ENCODE assay signal across 8 cellular contexts in genomic region chr14:77458249-77458950, GRCh38. TPM values are rescaled to one million over a fixed set of nuclear protein-coding genes. Genes with fewer than 3 reads are reported as not detected.
DNase-seq lines count a peak whose midpoint lies in the region; ATAC-seq and TF ChIP-seq lines count a peak whose summit lies in the region.

No MANE protein-coding gene starts in this region.

- H3K36me3 Mint-ChIP-seq in T-cell, result peaks cover 34% of the 10 kb centered on the region

- in situ Hi-C loops in T47D (cut with HindIII; ENCODE audit: low pct_unique_long_range_greater_than_20kb, low sequenced_read_pairs), result no loop called here
- in situ Hi-C loops in GM13977 (cut with MboI; ENCODE audit: low pct_unique_long_range_greater_than_20kb, low sequenced_read_pairs, unreplicated experiment), result no loop called here

- H3K27ac ChIP-seq in HL-60 (replicated peaks) (peak overlapping the region; percentile 96), layer of hippocampus (ENCODE audit: low read depth, low read length) (peak overlapping the region; percentile 100)

- peak overlapping the region; percentile 92 to 100 (median 100) for H3K4me3 Mint-ChIP-seq in T-cell

- DNase-seq in D341Med (ENCODE audit: low spot score), result peak; percentile 57
- peak in 1 of 2 experiments; percentile 19 for DNase-seq in HL-60 (ENCODE audit: low read depth in 1 of 2, low spot score in 1 of 2)
- peak in 22 of 34 experiments; percentile 2 to 27 (median 9) for DNase-seq in T-cell
- DNase-seq in T47D (ENCODE audit: low read depth in 1 of 2, low spot score in 1 of 2), result peak; percentile 34 to 36
- DNase-seq in stimulated activated CD4-positive, alpha-beta T cell treated with anti-CD3 and anti-CD28 coated beads, Interleukin-4, amount 100 ng/mL, for 24 hours, result peak; percentile 36
- DNase-seq in GM13977 (ENCODE audit: low spot score), result no peak

- peaks cover 40 to 47% (median 46%) of the 10 kb centered on the region in 3 donors for H3K4me1 Mint-ChIP-seq in T-cell

- H3K9me3 Mint-ChIP-seq in T-cell, result no peaks in the 10 kb centered on the region

- peak overlapping the region; percentile 100 for H3K27ac Mint-ChIP-seq in T-cell

- H3K27me3 ChIP-seq in HL-60 (ENCODE audit: insufficient read depth, poor library complexity, severe bottlenecking), result no peaks in the 10 kb centered on the region
- no peaks in the 10 kb centered on the region for H3K27me3 ChIP-seq in layer of hippocampus (ENCODE audit: control insufficient read depth, insufficient read depth, low read length)

- no peak for TF ChIP-seq CTCF in HL-60 (IDR thresholded peaks at IDR 0.05; ENCODE audit: insufficient read depth, low read length)
- no peak for TF ChIP-seq CTCF in GM13977 (IDR thresholded peaks at IDR 0.05; ENCODE audit: extremely low read depth, insufficient read depth, missing control alignments)

- no peaks in the 10 kb centered on the region for H3K27me3 Mint-ChIP-seq in T-cell

- H3K4me3 ChIP-seq in HL-60 (replicated peaks; ENCODE audit: insufficient read depth, low read length), result peak overlapping the region; percentile 90

- CTCF ChIA-PET in T-cell (lab: Charles Lee), result interaction anchor here (0.6 to 1.3 kb wide), 5 partner anchors 11 to 360 kb away, joined by 3 to 8 read pairs (median 3); no protein-coding TSS in a partner anchor

- ATAC-seq in GM21360 (IDR thresholded peaks at IDR 0.05; ENCODE audit: unreplicated experiment), result peak; percentile 11
- ATAC-seq in T-cell (replicated peaks in 1 of 4), result no peak

- POLR2A ChIA-PET in T-cell (lab: Charles Lee), result interaction anchor here in 1 of 2 donors (0.6 to 1.9 kb wide), 4 partner anchors 81 to 294 kb away, joined by 3 to 9 read pairs (median 4); partner anchors contain the start of genes GSTZ1, SAMD15 and TMED8

RNA-seq across cellular contexts. Expression of gene AHSA1, which starts 0.5 kb away (rescaled TPM):
- total RNA-seq in T-cell, result 100 to 1,000 TPM in 1 of 5 donors, 10 to 100 TPM in 4; 59.8 to 101 (median 88.4) TPM

RNA-seq across cellular contexts. Expression of gene VIPAS39, which starts 1.0 kb away (rescaled TPM):
- 10 to 100 TPM; 15.6 to 24.1 (median 18.2) TPM for total RNA-seq in T-cell

RNA-seq across cellular contexts. Expression of gene NOXRED1, which starts 35.1 kb away (rescaled TPM):
- total RNA-seq in T-cell, result 1 to 10 TPM in 3 of 5 donors, under 1 TPM in 2; 0.33 to 1.7 (median 1.2) TPM

RNA-seq across cellular contexts. Expression of gene ISM2, which starts 40.2 kb away (rescaled TPM):
- total RNA-seq in T-cell, result not detected
